In the genomic region with DNA sequence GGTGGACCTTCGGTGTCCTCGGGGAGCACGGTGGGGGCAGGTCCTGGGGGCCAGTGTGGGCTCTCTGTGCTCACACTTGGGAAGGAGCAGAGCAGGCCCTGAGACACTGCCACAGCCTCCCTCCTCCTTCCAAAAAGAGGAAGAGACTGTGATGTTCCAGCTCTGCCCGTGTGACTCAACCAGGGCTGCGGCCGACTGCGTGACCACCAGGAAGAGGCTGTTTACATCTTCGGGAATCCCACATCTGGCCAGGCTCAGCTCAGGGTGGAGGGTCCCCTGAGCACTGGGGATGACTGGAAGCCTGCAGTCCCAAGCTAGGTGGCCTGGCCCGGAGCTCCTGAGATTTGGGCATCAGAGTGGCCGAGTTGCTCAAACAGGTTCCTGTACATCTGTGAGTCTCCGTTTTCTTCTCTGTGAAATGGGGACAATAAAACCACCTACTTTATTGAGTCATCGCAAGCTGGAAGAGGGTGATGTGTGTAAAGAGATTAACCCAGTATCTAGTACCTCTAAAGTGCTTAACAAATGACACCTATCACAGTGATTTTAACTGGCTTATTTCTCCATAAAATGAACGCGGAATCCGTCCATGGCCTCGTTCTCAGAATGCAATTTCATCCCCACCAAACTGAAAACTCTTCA, we compare ENCODE assay signal across 11 cellular contexts.
DNase-seq lines count a peak whose midpoint lies in the region; TF ChIP-seq lines count a peak whose summit lies in the region.
"Had no signal": no experiment of that assay in that cellular context is flagged by ENCODE, and none has a peak within 500 bp of the region (broad histone marks: within the 10 kb centered on the region; RNA-seq: fewer than 3 reads in every experiment).

No MANE protein-coding gene starts in this region.

- no peaks in the 10 kb centered on the region for H3K27me3 ChIP-seq in Peyer's patch
- H3K27me3 ChIP-seq in osteoblast (ENCODE audit: insufficient read depth, low read length), result no peaks in the 10 kb centered on the region
- H3K27me3 ChIP-seq in SJCRH30, result no peaks in the 10 kb centered on the region

- no peak for TF ChIP-seq POLR2A in Peyer's patch (IDR thresholded peaks at IDR 0.05)

- no peaks in the 10 kb centered on the region for H3K79me2 ChIP-seq in osteoblast (ENCODE audit: insufficient read depth, low read length)

- H3K9me3 ChIP-seq in Peyer's patch (no peaks in the 10 kb centered on the region), osteoblast (ENCODE audit: low read depth, low read length) (no peaks in the 10 kb centered on the region), SJCRH30 (replicated peaks) (no peaks in the 10 kb centered on the region)

- H3K4me3 ChIP-seq in Peyer's patch (no peak overlapping the region), osteoblast (ENCODE audit: insufficient read depth, low read length) (no peak overlapping the region), SJCRH30 (no peak overlapping the region)
- H3K4me3 ChIP-seq: SK-N-MC had no signal

- H3K4me1 ChIP-seq in Peyer's patch (no peaks in the 10 kb centered on the region), osteoblast (ENCODE audit: insufficient read depth, low read length) (no peaks in the 10 kb centered on the region), SJCRH30 (no peaks in the 10 kb centered on the region)

- H3K4me2 ChIP-seq in osteoblast (ENCODE audit: insufficient read depth, low read length), result no peak overlapping the region

- TF ChIP-seq CTCF in Peyer's patch (IDR thresholded peaks at IDR 0.05) (no peak), osteoblast (IDR thresholded peaks at IDR 0.05; ENCODE audit: extremely low read depth, low read depth, low read length) (no peak)

- no peaks in the 10 kb centered on the region for H4K20me1 ChIP-seq in osteoblast (ENCODE audit: insufficient read depth, low read length)

- H3K36me3 ChIP-seq in Peyer's patch (no peaks in the 10 kb centered on the region), osteoblast (ENCODE audit: insufficient read depth, low read length) (no peaks in the 10 kb centered on the region), SJCRH30 (no peaks in the 10 kb centered on the region)

- DNase-seq in Ammon's horn (ENCODE audit: low spot score) (peak; percentile 65), Peyer's patch (peak in 2 of 3 donors; percentile 64 to 82), globus pallidus (ENCODE audit: low spot score) (peak; percentile 24), osteoblast (ENCODE audit: insufficient read length, low spot score, missing footprints) (peak; percentile 57), SJCRH30 (no peak), DMS114 treated with DMSO at 0.1 percent for 48 hours (lab: John Stamatoyannopoulos, UW; ENCODE audit: unreplicated experiment) (no peak), GM03348 (ENCODE audit: low spot score) (no peak)
- DNase-seq in stimulated activated CD4-positive, alpha-beta T cell treated with anti-CD3 and anti-CD28 coated beads, Interleukin-1b, Interleukin-23, amount 100 ng/mL, for 48 hours, result no peak
- DNase-seq: COR-L47, NCI-H1417 treated with DMSO at 0.1 percent for 48 hours had no signal

- H3K27ac ChIP-seq in Peyer's patch (peak overlapping the region; percentile 65 to 83 (median 74)), osteoblast (ENCODE audit: low read depth, low read length) (no peak overlapping the region), SJCRH30 (no peak overlapping the region)
- H3K27ac ChIP-seq: SK-N-MC had no signal

- no peak overlapping the region for H2AFZ ChIP-seq in osteoblast (ENCODE audit: low read length)

Comparison
In these comparisons a context has a peak if more than half of its experiments do, and no peak if none do; other contexts are left out.
1. DNase-seq: peak in Ammon's horn (single experiment), Peyer's patch (2 of 3), globus pallidus (single experiment) and osteoblast (single experiment); none in SJCRH30 (0 of 2), DMS114 treated with DMSO at 0.1 percent for 48 hours (single experiment), stimulated activated CD4-positive, alpha-beta T cell treated with anti-CD3 and anti-CD28 coated beads, Interleukin-1b, Interleukin-23, amount 100 ng/mL, for 48 hours (single experiment) and GM03348 (single experiment).
2. H3K27ac ChIP-seq: peak in Peyer's patch (4 of 4); none in osteoblast (single experiment) and SJCRH30 (single experiment).